13 cellular contexts compared by ENCODE assay signal in the genomic region with DNA sequence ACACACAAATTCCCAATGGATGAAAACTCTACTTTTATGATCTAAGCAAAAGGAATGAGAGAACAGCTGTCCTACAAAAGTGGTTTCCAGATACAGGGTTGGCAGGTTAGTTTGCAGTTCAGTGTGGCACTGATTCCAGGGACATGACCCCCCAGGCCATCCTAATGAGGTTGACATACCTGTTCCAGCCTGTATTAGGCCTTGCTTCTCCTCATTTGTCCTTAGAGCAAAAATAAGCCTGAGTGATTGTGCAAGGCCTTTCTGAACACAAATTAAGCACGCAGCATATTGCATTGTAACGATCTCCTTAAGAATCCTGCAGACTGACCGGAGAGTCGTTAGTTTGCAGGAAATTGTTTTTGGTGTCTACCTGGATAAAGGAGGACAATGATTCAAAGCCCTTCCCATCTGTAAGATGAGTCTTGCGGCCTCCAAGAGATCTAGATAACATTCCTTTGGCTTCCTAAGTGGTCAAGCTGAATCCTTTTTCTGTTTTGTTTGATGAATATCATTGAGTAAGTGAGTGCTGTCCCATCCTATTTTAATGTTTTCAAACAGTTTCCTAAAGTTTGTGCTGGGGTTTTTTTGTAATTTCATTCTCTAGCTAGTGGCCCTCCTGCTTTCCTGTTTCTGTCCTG. TPM values are rescaled to one million over a fixed set of nuclear protein-coding genes. Genes with fewer than 3 reads are reported as not detected.
DNase-seq lines count a peak whose midpoint lies in the region; ATAC-seq and TF ChIP-seq lines count a peak whose summit lies in the region.
"Had no signal": no experiment of that assay in that cellular context is flagged by ENCODE, and none has a peak within 500 bp of the region (broad histone marks: within the 10 kb centered on the region; RNA-seq: fewer than 3 reads in every experiment).

No MANE protein-coding gene starts in this region.

- H2AK5ac ChIP-seq in mesendoderm (ENCODE audit: low read length) = peak overlapping the region; percentile 49

- H2BK120ac ChIP-seq in mesendoderm (ENCODE audit: low read depth, low read length) = no peak overlapping the region

- H3K9ac ChIP-seq in mesendoderm (ENCODE audit: low read length) = peak overlapping the region; percentile 8

- H3K4me1 Mint-ChIP-seq in activated naive CD4-positive, alpha-beta T cell treated with anti-CD3 and anti-CD28 coated beads, Interleukin-2, amount 50 U/mL, for 24 hours = peaks cover 69% of the 10 kb centered on the region
- H3K4me1 Mint-ChIP-seq in activated T-helper 1 cell treated with anti-CD3 and anti-CD28 coated beads, Interleukin-12 subunit alpha, Interleukin-12 subunit beta, Interleukin-2, Interleukin-4 antibody, amounts not matched to agents 30 ng/mL and 10 ng/mL and 1 ng/mL, durations not matched to agents 14 hours and 24 hours and 36 hours (ENCODE audit: low read depth) = peaks cover 74% of the 10 kb centered on the region

- H3K4me1 ChIP-seq in mesendoderm (ENCODE audit: control insufficient read depth, low read depth, low read length) = peaks cover 11% of the 10 kb centered on the region
- H3K4me1 ChIP-seq in thyroid gland = peaks cover 19 to 25% of the 10 kb centered on the region in 2 donors
- peaks cover 0 to 5% of the 10 kb centered on the region in 2 donors for H3K4me1 ChIP-seq in adrenal gland (replicated peaks in 1 of 2)

- H3K4me3 ChIP-seq in mesendoderm (ENCODE audit: low read length) (no peak overlapping the region), thyroid gland (replicated peaks in 1 of 3) (no peak overlapping the region), adrenal gland (no peak overlapping the region)

- H3K4ac ChIP-seq in mesendoderm (ENCODE audit: low read depth, low read length) = no peak overlapping the region

- H3K36me3 ChIP-seq in mesendoderm (ENCODE audit: control insufficient read depth, insufficient read depth, low read length) (no peaks in the 10 kb centered on the region), thyroid gland (no peaks in the 10 kb centered on the region), adrenal gland (replicated peaks in 1 of 2) (no peaks in the 10 kb centered on the region)
- H3K36me3 ChIP-seq: esophagus muscularis mucosa, sigmoid colon, WERI-Rb-1 had no signal

- ATAC-seq in GM18520 (IDR thresholded peaks at IDR 0.05; ENCODE audit: unreplicated experiment) = no peak

- no peaks in the 10 kb centered on the region for H3K79me1 ChIP-seq in mesendoderm (ENCODE audit: low read length)

- no peaks in the 10 kb centered on the region for H3K9me3 Mint-ChIP-seq in activated naive CD4-positive, alpha-beta T cell treated with anti-CD3 and anti-CD28 coated beads, Interleukin-2, amount 50 U/mL, for 24 hours
- no peaks in the 10 kb centered on the region for H3K9me3 Mint-ChIP-seq in activated T-helper 1 cell treated with anti-CD3 and anti-CD28 coated beads, Interleukin-12 subunit alpha, Interleukin-12 subunit beta, Interleukin-2, Interleukin-4 antibody, amounts not matched to agents 30 ng/mL and 10 ng/mL and 1 ng/mL, durations not matched to agents 14 hours and 24 hours and 36 hours

- H3K27me3 ChIP-seq in mesendoderm (ENCODE audit: insufficient read depth, low read length, poor library complexity) (no peaks in the 10 kb centered on the region), thyroid gland (no peaks in the 10 kb centered on the region), adrenal gland (no peaks in the 10 kb centered on the region)
- H3K27me3 ChIP-seq: esophagus muscularis mucosa, sigmoid colon had no signal

- H3K27ac Mint-ChIP-seq in activated naive CD4-positive, alpha-beta T cell treated with anti-CD3 and anti-CD28 coated beads, Interleukin-2, amount 50 U/mL, for 24 hours = no peak overlapping the region
- H3K27ac Mint-ChIP-seq in activated T-helper 1 cell treated with anti-CD3 and anti-CD28 coated beads, Interleukin-12 subunit alpha, Interleukin-12 subunit beta, Interleukin-2, Interleukin-4 antibody, amounts not matched to agents 30 ng/mL and 10 ng/mL and 1 ng/mL, durations not matched to agents 14 hours and 24 hours and 36 hours = peak overlapping the region; percentile 96

- no peak overlapping the region for H2BK5ac ChIP-seq in mesendoderm (ENCODE audit: low read length)

- peak overlapping the region; percentile 11 for H3K56ac ChIP-seq in mesendoderm (ENCODE audit: low read length)

- no peak overlapping the region for H4K8ac ChIP-seq in mesendoderm (ENCODE audit: low read depth, low read length)

- peak overlapping the region; percentile 87 for H3K4me3 Mint-ChIP-seq in activated naive CD4-positive, alpha-beta T cell treated with anti-CD3 and anti-CD28 coated beads, Interleukin-2, amount 50 U/mL, for 24 hours
- peak overlapping the region; percentile 98 for H3K4me3 Mint-ChIP-seq in activated T-helper 1 cell treated with anti-CD3 and anti-CD28 coated beads, Interleukin-12 subunit alpha, Interleukin-12 subunit beta, Interleukin-2, Interleukin-4 antibody, amounts not matched to agents 30 ng/mL and 10 ng/mL and 1 ng/mL, durations not matched to agents 14 hours and 24 hours and 36 hours

- DNase-seq in activated naive CD4-positive, alpha-beta T cell treated with Interleukin-2 at 50 U/mL for 16 hours = no peak
- no peak for DNase-seq in activated T-helper 1 cell treated with anti-CD3 and anti-CD28 coated beads, Interleukin-12 subunit alpha, Interleukin-12 subunit beta, Interleukin-2, Interleukin-4 antibody, amounts not matched to agents 30 ng/mL and 10 ng/mL and 1 ng/mL, durations not matched to agents 14 hours and 24 hours and 36 hours (ENCODE audit: low spot score)
- DNase-seq in mesendoderm = peak; percentile 62
- no peak for DNase-seq in thyroid gland
- no peak for DNase-seq in 8988T
- DNase-seq in adrenal gland = no peak
- DNase-seq: NCI-H1092; sigmoid colon; stimulated activated CD8-positive, alpha-beta memory T cell treated with anti-CD3 and anti-CD28 coated beads, Interleukin-4, amount 100 ng/mL, for 48 hours; WERI-Rb-1 had no signal

- TF ChIP-seq POLR2A in thyroid gland (IDR thresholded peaks at IDR 0.05) (no peak), adrenal gland (IDR thresholded peaks at IDR 0.05) (no peak)

- H3K23ac ChIP-seq in mesendoderm (ENCODE audit: low read length) = no peak overlapping the region

- H3K79me2 ChIP-seq in mesendoderm (ENCODE audit: control insufficient read depth, insufficient read depth, low read length) = no peaks in the 10 kb centered on the region

- no peak for TF ChIP-seq CTCF in thyroid gland (IDR thresholded peaks at IDR 0.05)
- no peak for TF ChIP-seq CTCF in adrenal gland (IDR thresholded peaks at IDR 0.05)

- H2BK15ac ChIP-seq in mesendoderm (replicated peaks; ENCODE audit: low read depth) = no peak overlapping the region

- H3K27me3 Mint-ChIP-seq in activated naive CD4-positive, alpha-beta T cell treated with anti-CD3 and anti-CD28 coated beads, Interleukin-2, amount 50 U/mL, for 24 hours = no peaks in the 10 kb centered on the region
- H3K27me3 Mint-ChIP-seq in activated T-helper 1 cell treated with anti-CD3 and anti-CD28 coated beads, Interleukin-12 subunit alpha, Interleukin-12 subunit beta, Interleukin-2, Interleukin-4 antibody, amounts not matched to agents 30 ng/mL and 10 ng/mL and 1 ng/mL, durations not matched to agents 14 hours and 24 hours and 36 hours (ENCODE audit: insufficient read depth) = no peaks in the 10 kb centered on the region

- no CpG with 5 or more reads among the region's 5 CpGs for WGBS in mesendoderm (ENCODE audit: extremely low coverage, insufficient coverage, low lambda C conversion rate)
- 89% methylated on average over 5 of the region's 5 CpGs for WGBS in thyroid gland, 2 donors
- WGBS in adrenal gland, 4 donors = 86 to 94% (median 93%) methylated on average over 4 to 5 of the region's 5 CpGs

- peak overlapping the region; percentile 85 for H3K18ac ChIP-seq in mesendoderm (ENCODE audit: low read length)

- intact Hi-C loops in activated T-helper 1 cell treated with anti-CD3 and anti-CD28 coated beads, Interleukin-12 subunit alpha, Interleukin-12 subunit beta, Interleukin-2, Interleukin-4 antibody, amounts not matched to agents 30 ng/mL and 10 ng/mL and 1 ng/mL, durations not matched to agents 14 hours and 24 hours and 36 hours (cut with micrococcal nuclease) = loop anchor here (2.0 to 5.0 kb wide), 4 partner anchors 61 to 478 kb away; partner anchors contain the start of genes MAK and SMIM13
- intact Hi-C loops in thyroid gland (cut with DNase I) (no loop called here), adrenal gland (cut with DNase I) (no loop called here)

- H4K5ac ChIP-seq in mesendoderm (ENCODE audit: low read length) = no peak overlapping the region

- H3K27ac ChIP-seq in mesendoderm (ENCODE audit: low read depth, low read length) = no peak overlapping the region
- peak overlapping the region in 2 of 3 donors; percentile 94 to 96 for H3K27ac ChIP-seq in thyroid gland
- peak overlapping the region in 1 of 5 donors; percentile 88 for H3K27ac ChIP-seq in adrenal gland
- H3K27ac ChIP-seq: WERI-Rb-1 had no signal

- H3K4me2 ChIP-seq in mesendoderm (ENCODE audit: low read length) = no peak overlapping the region

- peaks cover 8% of the 10 kb centered on the region for H3K36me3 Mint-ChIP-seq in activated naive CD4-positive, alpha-beta T cell treated with anti-CD3 and anti-CD28 coated beads, Interleukin-2, amount 50 U/mL, for 24 hours
- peaks cover 33% of the 10 kb centered on the region for H3K36me3 Mint-ChIP-seq in activated T-helper 1 cell treated with anti-CD3 and anti-CD28 coated beads, Interleukin-12 subunit alpha, Interleukin-12 subunit beta, Interleukin-2, Interleukin-4 antibody, amounts not matched to agents 30 ng/mL and 10 ng/mL and 1 ng/mL, durations not matched to agents 14 hours and 24 hours and 36 hours (ENCODE audit: low read depth)

- H3K9me3 ChIP-seq in thyroid gland (no peaks in the 10 kb centered on the region), adrenal gland (replicated peaks in 1 of 3) (no peaks in the 10 kb centered on the region)
- H3K9me3 ChIP-seq: esophagus muscularis mucosa, sigmoid colon had no signal

RNA-seq across cellular contexts. Expression of gene NEDD9, which starts 1.6 kb away (rescaled TPM):
- 53.2 and 62.1 TPM in 2 replicates for total RNA-seq in activated T-helper 1 cell treated with anti-CD3 and anti-CD28 coated beads, Interleukin-12 subunit alpha, Interleukin-12 subunit beta, Interleukin-2, Interleukin-4 antibody, amounts not matched to agents 30 ng/mL and 10 ng/mL and 1 ng/mL, durations not matched to agents 14 hours and 24 hours and 36 hours
- polyA plus RNA-seq in mesendoderm (2013, experiment 1 of 2) = 9.6 TPM
- polyA plus RNA-seq in mesendoderm (2013, experiment 2 of 2) = 9.5 TPM
- total RNA-seq in thyroid gland = 10 to 100 TPM; 42.1 to 78.3 (median 61.7) TPM
- total RNA-seq in adrenal gland = 10 to 100 TPM in 7 of 8 donors, 1 to 10 TPM in 1; 6.6 to 47.9 (median 19.7) TPM
- 10 to 100 TPM in 1 of 3 donors, 1 to 10 TPM in 2; 8.0 to 14.7 (median 8.6) TPM for polyA plus RNA-seq in adrenal gland
